ENCODE assay signal across 8 cellular contexts in genomic region chr1:9942939-9943807, GRCh38. TPM values are rescaled to one million over a fixed set of nuclear protein-coding genes. Genes with fewer than 3 reads are reported as not detected.
DNase-seq lines count a peak whose midpoint lies in the region; ATAC-seq and TF ChIP-seq lines count a peak whose summit lies in the region.

LZIC (minus strand) TSS chr1:9943391; CDS start chr1:9936619, 6,772 bp downstream.
NMNAT1 (plus strand) TSS chr1:9943475; CDS start chr1:9972074, 28,599 bp downstream.

- peaks cover 14% of the 10 kb centered on the region for H3K4me1 Mint-ChIP-seq in nephron progenitor cell

- H3K4me3 ChIP-seq in LNCaP clone FGC (ENCODE audit: low read depth, low read length): peak within 1 kb of the TSS; percentile 98

- TF ChIP-seq CTCF in LNCaP clone FGC (IDR thresholded peaks at IDR 0.05; ENCODE audit: control insufficient read depth, extremely low read depth, insufficient read depth): no peak
- TF ChIP-seq CTCF in nephron progenitor cell (IDR thresholded peaks at IDR 0.05): no peak

- peak within 1 kb of the TSS; percentile 99 for H3K27ac Mint-ChIP-seq in nephron progenitor cell

- DNase-seq in EL (peak; percentile 94), H4 (ENCODE audit: low spot score) (peak; percentile 89), LNCaP clone FGC (ENCODE audit: low read depth) (peak; percentile 91), fibroblast of the conjunctiva (ENCODE audit: low read depth) (peak; percentile 76), nephron progenitor cell (peak; percentile 91)
- peak; percentile 84 for DNase-seq in activated effector memory CD4-positive, alpha-beta T cell treated with Interleukin-2 at 50 U/mL for 16 hours
- DNase-seq in stimulated activated naive CD8-positive, alpha-beta T cell treated with anti-CD3 and anti-CD28 coated beads, Interleukin-15, Interleukin-2, amounts not matched to agents 100 U/mL and 50 U/mL, for 24 hours: peak; percentile 94

- H3K9me3 Mint-ChIP-seq in nephron progenitor cell: no peaks in the 10 kb centered on the region

- H3K4me3 Mint-ChIP-seq in nephron progenitor cell: peak within 1 kb of the TSS; percentile 98

- peak; percentile 97 for TF ChIP-seq POLR2A in Raji (IDR thresholded peaks at IDR 0.05; ENCODE audit: insufficient read depth, low read depth, low read length)

- H3K36me3 Mint-ChIP-seq in nephron progenitor cell (ENCODE audit: low read depth): peaks cover 23% of the 10 kb centered on the region

- peak; percentile 98 for ATAC-seq in stimulated activated naive CD8-positive, alpha-beta T cell treated with anti-CD3 and anti-CD28 coated beads, Interleukin-15, Interleukin-2, amounts not matched to agents 100 U/mL and 50 U/mL, for 24 hours

- peaks cover 2% of the 10 kb centered on the region for H3K27me3 Mint-ChIP-seq in nephron progenitor cell (ENCODE audit: low read depth, poor library complexity)

RNA-seq across cellular contexts. Expression of gene LZIC, which starts in this region (rescaled TPM):
- total RNA-seq in H4 (2014; rRNA removed; shearing (Covaris generic)): 27.4 and 37.8 TPM in 2 replicates

RNA-seq across cellular contexts. Expression of gene NMNAT1, which starts in this region (rescaled TPM):
- total RNA-seq in H4 (2014; rRNA removed; shearing (Covaris generic)): 3.5 and 5.8 TPM in 2 replicates

Comparison
In these comparisons a context has a peak if more than half of its experiments do, and no peak if none do; other contexts are left out.
1. Peak in every context shown above with its lines: DNase-seq, ATAC-seq and H3K4me3 ChIP-seq.